ENCODE assay signal across 8 cellular contexts in the genomic region with DNA sequence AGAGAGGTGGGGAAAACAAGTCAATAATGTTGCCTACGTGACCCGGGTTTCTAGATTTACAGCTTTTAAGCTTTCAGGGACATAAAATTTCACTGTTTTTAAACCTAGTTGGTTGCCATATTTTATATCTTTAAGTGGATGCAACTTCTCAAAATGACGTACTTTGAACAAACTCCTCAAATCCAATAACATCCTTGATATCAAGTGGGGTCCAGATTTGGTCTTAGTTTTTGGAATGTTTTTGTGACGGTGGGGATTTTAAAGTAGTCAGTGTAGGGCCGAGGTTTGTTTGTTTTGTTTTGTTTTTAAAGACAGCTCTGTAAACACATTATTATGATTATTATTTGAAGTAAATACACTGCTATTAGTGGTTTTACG. TPM values are rescaled to one million over a fixed set of nuclear protein-coding genes. Genes with fewer than 3 reads are reported as not detected.
DNase-seq lines count a peak whose midpoint lies in the region; ATAC-seq and TF ChIP-seq lines count a peak whose summit lies in the region.

No MANE protein-coding gene starts in this region.

- no peaks in the 10 kb centered on the region for H3K9me3 ChIP-seq in CD4-positive, CD25-positive, alpha-beta regulatory T cell (ENCODE audit: control insufficient read depth in 2 of 2, low read length in 2 of 2)
- no peaks in the 10 kb centered on the region for H3K9me3 ChIP-seq in neural progenitor cell (ENCODE audit: low read depth)

- no peaks in the 10 kb centered on the region for H3K36me3 Mint-ChIP-seq in CD4-positive, CD25-positive, alpha-beta regulatory T cell
- no peaks in the 10 kb centered on the region for H3K36me3 Mint-ChIP-seq in neural progenitor cell

- no peaks in the 10 kb centered on the region for H3K9me3 Mint-ChIP-seq in CD4-positive, CD25-positive, alpha-beta regulatory T cell
- H3K9me3 Mint-ChIP-seq in neural progenitor cell = peaks cover 2% of the 10 kb centered on the region

- peaks cover 62% of the 10 kb centered on the region for H3F3A ChIP-seq in neural progenitor cell (ENCODE audit: low read depth)

- no peak for ATAC-seq in CD4-positive, CD25-positive, alpha-beta regulatory T cell (ENCODE audit: low read depth in 2 of 2)

- H3K4me1 ChIP-seq in CD4-positive, CD25-positive, alpha-beta regulatory T cell (ENCODE audit: control insufficient read depth, insufficient read depth, low read length, poor library complexity, severe bottlenecking) = peaks cover 38% of the 10 kb centered on the region
- no peaks in the 10 kb centered on the region for H3K4me1 ChIP-seq in neural progenitor cell

- H3K79me2 ChIP-seq in neural progenitor cell (ENCODE audit: low read depth) = no peaks in the 10 kb centered on the region

- H3K4me3 Mint-ChIP-seq in CD4-positive, CD25-positive, alpha-beta regulatory T cell = peak overlapping the region; percentile 94 to 98 (median 97)
- H3K4me3 Mint-ChIP-seq in neural progenitor cell = peak overlapping the region; percentile 85

- H3K27ac ChIP-seq in CD4-positive, CD25-positive, alpha-beta regulatory T cell (ENCODE audit: insufficient read depth, low read length, poor library complexity, severe bottlenecking) = peak overlapping the region; percentile 92
- peak overlapping the region; percentile 88 for H3K27ac ChIP-seq in cingulate gyrus (ENCODE audit: low read depth, low read length)
- H3K27ac ChIP-seq in neural progenitor cell = no peak overlapping the region

- no peak overlapping the region for H3K9ac ChIP-seq in neural progenitor cell

- peak overlapping the region; percentile 94 for H3K4me3 ChIP-seq in CD4-positive, CD25-positive, alpha-beta regulatory T cell (ENCODE audit: low read depth, low read length)
- peak overlapping the region; percentile 59 for H3K4me3 ChIP-seq in neural progenitor cell

- TF ChIP-seq CTCF in neural progenitor cell (IDR thresholded peaks at IDR 0.05) = no peak

- H3K27ac Mint-ChIP-seq in CD4-positive, CD25-positive, alpha-beta regulatory T cell = peak overlapping the region; percentile 86 to 91 (median 91)
- no peak overlapping the region for H3K27ac Mint-ChIP-seq in neural progenitor cell

- no peak for DNase-seq in CD4-positive, CD25-positive, alpha-beta regulatory T cell
- DNase-seq in LHCN-M2 (ENCODE audit: low read depth) (peak; percentile 40), neural progenitor cell (ENCODE audit: low spot score) (no peak), NCI-H510A (lab: John Stamatoyannopoulos, UW) (no peak), NCI-H187 treated with DMSO at 0.1 percent for 48 hours (lab: John Stamatoyannopoulos, UW) (no peak), NCI-H1436 treated with DMSO at 0.1 percent for 48 hours (lab: John Stamatoyannopoulos, UW) (no peak), glomerular visceral epithelial cell (ENCODE audit: extremely low spot score) (no peak)

- H3K4me2 ChIP-seq in neural progenitor cell = peak overlapping the region; percentile 89

- H3K4me1 Mint-ChIP-seq in CD4-positive, CD25-positive, alpha-beta regulatory T cell = peaks cover 7 to 34% (median 19%) of the 10 kb centered on the region in 4 donors
- peaks cover 12% of the 10 kb centered on the region for H3K4me1 Mint-ChIP-seq in neural progenitor cell

- H3K27me3 Mint-ChIP-seq in CD4-positive, CD25-positive, alpha-beta regulatory T cell = peaks cover 4% of the 10 kb centered on the region
- peaks cover 63% of the 10 kb centered on the region for H3K27me3 Mint-ChIP-seq in neural progenitor cell (ENCODE audit: insufficient read depth, low read depth)

- peaks cover 67% of the 10 kb centered on the region for H4K20me1 ChIP-seq in neural progenitor cell (ENCODE audit: low read depth)

- H3K36me3 ChIP-seq in CD4-positive, CD25-positive, alpha-beta regulatory T cell (ENCODE audit: control insufficient read depth, insufficient read depth, low read length) = no peaks in the 10 kb centered on the region
- H3K36me3 ChIP-seq in neural progenitor cell = no peaks in the 10 kb centered on the region

- H2AFZ ChIP-seq in neural progenitor cell (replicated peaks) = no peak overlapping the region

- no peaks in the 10 kb centered on the region for H3K27me3 ChIP-seq in CD4-positive, CD25-positive, alpha-beta regulatory T cell (ENCODE audit: control insufficient read depth, insufficient read depth, low read length)
- peaks cover 95% of the 10 kb centered on the region for H3K27me3 ChIP-seq in neural progenitor cell

RNA-seq across cellular contexts. Expression of gene CDKN2C, which starts 0.5 kb away (rescaled TPM):
- 12.6 TPM for total RNA-seq in CD4-positive, CD25-positive, alpha-beta regulatory T cell
- 10 to 100 TPM; 11.8 to 26.2 (median 20.6) TPM for polyA plus RNA-seq in CD4-positive, CD25-positive, alpha-beta regulatory T cell
- total RNA-seq in LHCN-M2 (2014; rRNA removed) (67.9 and 85.2 TPM in 2 replicates), neural progenitor cell (ENCODE audit: low replicate concordance) (0.11 and 0.65 TPM in 2 replicates)
- polyA plus RNA-seq in LHCN-M2 (2012) = 42.9 TPM

RNA-seq across cellular contexts. Expression of gene FAF1, which starts 10.4 kb away (rescaled TPM):
- 56.6 TPM for total RNA-seq in CD4-positive, CD25-positive, alpha-beta regulatory T cell
- 10 to 100 TPM; 28.9 to 58.2 (median 42.9) TPM for polyA plus RNA-seq in CD4-positive, CD25-positive, alpha-beta regulatory T cell
- total RNA-seq in LHCN-M2 (2014; rRNA removed) (65.6 and 71.9 TPM in 2 replicates), neural progenitor cell (ENCODE audit: low replicate concordance) (78.0 and 103 TPM in 2 replicates)
- 36.9 TPM for polyA plus RNA-seq in LHCN-M2 (2012)
